In genomic region chr18:71045331-71046065, GRCh38 we compare ENCODE assay signal across 19 cellular contexts.
"Had no signal": no experiment of that assay in that cellular context is flagged by ENCODE, and none has a peak within 500 bp of the region (broad histone marks: within the 10 kb centered on the region; RNA-seq: fewer than 3 reads in every experiment).

No MANE protein-coding gene starts in this region.

- ATAC-seq: gastrocnemius medialis; left cardiac atrium; lower lobe of right lung; natural killer cell; stimulated activated naive B cell treated with anti-CD40 and anti-IgM and Interleukin-4, amounts not matched to agents 10 μg/mL and 1 μg/mL and 100 μg/mL, for 72 hours; stimulated activated naive CD8-positive, alpha-beta T cell treated with anti-CD3 and anti-CD28 coated beads, Interleukin-15, amount 100 ng/mL, for 72 hours; upper lobe of right lung had no signal

- H3K36me3 Mint-ChIP-seq: memory B cell; mesothelial cell of epicardium; natural killer cell; stimulated activated naive B cell treated with anti-CD40 and anti-IgM and Interleukin-4, amounts not matched to agents 10 μg/mL and 1 μg/mL and 100 μg/mL, for 72 hours had no signal

- H3K4me3 Mint-ChIP-seq: dendritic cell treated with granulocyte-macrophage colony-stimulating factor and Interleukin-4, amounts not matched to agents 40 ng/mL and 50 ng/mL, for 4 days; memory B cell; mesothelial cell of epicardium; natural killer cell; neural crest cell; stimulated activated naive B cell treated with anti-CD40 and anti-IgM and Interleukin-4, amounts not matched to agents 10 μg/mL and 1 μg/mL and 100 μg/mL, for 72 hours; stimulated activated naive CD8-positive, alpha-beta T cell treated with anti-CD3 and anti-CD28 coated beads, Interleukin-15, amount 100 ng/mL, for 72 hours had no signal

- H3K27me3 Mint-ChIP-seq: dendritic cell treated with granulocyte-macrophage colony-stimulating factor and Interleukin-4, amounts not matched to agents 40 ng/mL and 50 ng/mL, for 4 days; memory B cell; stimulated activated naive B cell treated with anti-CD40 and anti-IgM and Interleukin-4, amounts not matched to agents 10 μg/mL and 1 μg/mL and 100 μg/mL, for 72 hours; stimulated activated naive CD8-positive, alpha-beta T cell treated with anti-CD3 and anti-CD28 coated beads, Interleukin-15, amount 100 ng/mL, for 72 hours had no signal

- H3K4me1 Mint-ChIP-seq: memory B cell; mesothelial cell of epicardium; natural killer cell; neural crest cell; stimulated activated naive B cell treated with anti-CD40 and anti-IgM and Interleukin-4, amounts not matched to agents 10 μg/mL and 1 μg/mL and 100 μg/mL, for 72 hours; stimulated activated naive CD8-positive, alpha-beta T cell treated with anti-CD3 and anti-CD28 coated beads, Interleukin-15, amount 100 ng/mL, for 72 hours had no signal

- H3K9me3 Mint-ChIP-seq: dendritic cell treated with granulocyte-macrophage colony-stimulating factor and Interleukin-4, amounts not matched to agents 40 ng/mL and 50 ng/mL, for 4 days; memory B cell; mesothelial cell of epicardium; neural crest cell; stimulated activated naive B cell treated with anti-CD40 and anti-IgM and Interleukin-4, amounts not matched to agents 10 μg/mL and 1 μg/mL and 100 μg/mL, for 72 hours; stimulated activated naive CD8-positive, alpha-beta T cell treated with anti-CD3 and anti-CD28 coated beads, Interleukin-15, amount 100 ng/mL, for 72 hours had no signal

- DNase-seq: gastrocnemius medialis; glutamatergic neuron; islet precursor cell; left cardiac atrium; left ventricle myocardium inferior; lower lobe of right lung; natural killer cell; posterior cingulate gyrus; sigmoid colon; stimulated activated CD4-positive, alpha-beta T cell treated with anti-CD3 and anti-CD28 coated beads, Interleukin-2, amount 100 ng/mL, for 24 hours; stimulated activated CD4-positive, alpha-beta T cell treated with anti-CD3 and anti-CD28 coated beads, Interleukin-4, amount 100 ng/mL, for 4 hours; stimulated activated naive B cell treated with anti-CD40 and anti-IgM and Interleukin-4, amounts not matched to agents 10 μg/mL and 1 μg/mL and 100 μg/mL, for 72 hours; stimulated activated naive CD8-positive, alpha-beta T cell treated with anti-CD3 and anti-CD28 coated beads, Interleukin-15, amount 100 ng/mL, for 72 hours; testis; upper lobe of right lung had no signal

- H3K27ac Mint-ChIP-seq: dendritic cell treated with granulocyte-macrophage colony-stimulating factor and Interleukin-4, amounts not matched to agents 40 ng/mL and 50 ng/mL, for 4 days; memory B cell; mesothelial cell of epicardium; natural killer cell; stimulated activated naive B cell treated with anti-CD40 and anti-IgM and Interleukin-4, amounts not matched to agents 10 μg/mL and 1 μg/mL and 100 μg/mL, for 72 hours; stimulated activated naive CD8-positive, alpha-beta T cell treated with anti-CD3 and anti-CD28 coated beads, Interleukin-15, amount 100 ng/mL, for 72 hours had no signal
